ENCODE assay signal across 9 cellular contexts in genomic region chr10:4485611-4486010, GRCh38.
"Had no signal": no experiment of that assay in that cellular context is flagged by ENCODE, and none has a peak within 500 bp of the region (broad histone marks: within the 10 kb centered on the region; RNA-seq: fewer than 3 reads in every experiment).

No MANE protein-coding gene starts in this region.

- H3K4me2 ChIP-seq: GM23338 had no signal

- H3K9ac ChIP-seq: GM23248 had no signal

- H3K4me1 ChIP-seq: HAP-1 had no signal

- H3K27ac ChIP-seq: GM23248 had no signal

- DNase-seq: GM23248, GOT3, H7, H9, HCEC 1CT, HFFc6 had no signal

- ATAC-seq: GM23338, HCT116 had no signal

- H2AFZ ChIP-seq: GM23248, GM23338 had no signal

- H3K4me3 ChIP-seq: GM23248, GM23338, HAP-1 had no signal

- H3K4me3 Mint-ChIP-seq: GM23338, H9, HFFc6 had no signal

- H3K36me3 ChIP-seq: HAP-1 had no signal

- H3K9me3 Mint-ChIP-seq: GM23338, H9, HFFc6 had no signal

- H3K27ac Mint-ChIP-seq: GM23338, HFFc6 had no signal

- H3K9me3 ChIP-seq: HAP-1 had no signal
